In genomic region chr2:170340693-170341068, GRCh38 we compare ENCODE assay signal across 23 cellular contexts.
DNase-seq lines count a peak whose midpoint lies in the region; ATAC-seq and TF ChIP-seq lines count a peak whose summit lies in the region.
"Had no signal": no experiment of that assay in that cellular context is flagged by ENCODE, and none has a peak within 500 bp of the region (broad histone marks: within the 10 kb centered on the region; RNA-seq: fewer than 3 reads in every experiment).

No MANE protein-coding gene starts in this region.

- H3K9me3 ChIP-seq in ascending aorta (no peaks in the 10 kb centered on the region), T-helper 17 cell (ENCODE audit: control insufficient read depth, low read length, poor library complexity, severe bottlenecking) (no peaks in the 10 kb centered on the region)
- H3K9me3 ChIP-seq: gastroesophageal sphincter, HAP-1 had no signal

- H3K36me3 Mint-ChIP-seq in activated naive CD4-positive, alpha-beta T cell treated with anti-CD3 and anti-CD28 coated beads, Interleukin-2, amount 50 U/mL, for 72 hours = no peaks in the 10 kb centered on the region
- H3K36me3 Mint-ChIP-seq in activated naive CD4-positive, alpha-beta T cell treated with anti-CD3 and anti-CD28 coated beads, Interleukin-2, amount 10 ng/mL, durations not matched to agents 7 days and 5 days = no peaks in the 10 kb centered on the region
- no peaks in the 10 kb centered on the region for H3K36me3 Mint-ChIP-seq in T-helper 17 cell (ENCODE audit: low read depth)
- H3K36me3 Mint-ChIP-seq: activated naive CD4-positive, alpha-beta T cell treated with anti-CD3 and anti-CD28 coated beads, Interleukin-2, amount 50 U/mL, for 24 hours; CD4-positive, CD25-positive, alpha-beta regulatory T cell had no signal

- H3K27me3 Mint-ChIP-seq in activated naive CD4-positive, alpha-beta T cell treated with anti-CD3 and anti-CD28 coated beads, Interleukin-2, amount 10 ng/mL, durations not matched to agents 7 days and 5 days = peaks cover 22% of the 10 kb centered on the region
- H3K27me3 Mint-ChIP-seq in T-helper 17 cell = peaks cover 28% of the 10 kb centered on the region

- H3K4me3 ChIP-seq in ascending aorta = no peak overlapping the region
- H3K4me3 ChIP-seq: gastroesophageal sphincter, HAP-1 had no signal

- H3K9me3 Mint-ChIP-seq in activated naive CD4-positive, alpha-beta T cell treated with anti-CD3 and anti-CD28 coated beads, Interleukin-2, amount 50 U/mL, for 72 hours = no peaks in the 10 kb centered on the region
- H3K9me3 Mint-ChIP-seq in activated naive CD4-positive, alpha-beta T cell treated with anti-CD3 and anti-CD28 coated beads, Interleukin-2, amount 10 ng/mL, durations not matched to agents 7 days and 5 days = no peaks in the 10 kb centered on the region
- H3K9me3 Mint-ChIP-seq: activated naive CD4-positive, alpha-beta T cell treated with anti-CD3 and anti-CD28 coated beads, Interleukin-2, amount 50 U/mL, for 24 hours; CD4-positive, CD25-positive, alpha-beta regulatory T cell had no signal

- CTCF ChIA-PET in activated naive CD4-positive, alpha-beta T cell treated with anti-CD3 and anti-CD28 coated beads, Interleukin-2, amount 10 ng/mL, durations not matched to agents 7 days and 5 days (lab: Charles Lee) = interaction anchor here (1.1 to 3.9 kb wide), 2 partner anchors 20 to 22 kb away, joined by 3 to 30 read pairs; no protein-coding TSS in a partner anchor

- H3K27ac Mint-ChIP-seq in activated naive CD4-positive, alpha-beta T cell treated with anti-CD3 and anti-CD28 coated beads, Interleukin-2, amount 50 U/mL, for 72 hours = no peak overlapping the region
- no peak overlapping the region for H3K27ac Mint-ChIP-seq in activated naive CD4-positive, alpha-beta T cell treated with anti-CD3 and anti-CD28 coated beads, Interleukin-2, amount 10 ng/mL, durations not matched to agents 7 days and 5 days
- H3K27ac Mint-ChIP-seq in T-helper 17 cell = no peak overlapping the region
- H3K27ac Mint-ChIP-seq: activated naive CD4-positive, alpha-beta T cell treated with anti-CD3 and anti-CD28 coated beads, Interleukin-2, amount 50 U/mL, for 24 hours; CD4-positive, CD25-positive, alpha-beta regulatory T cell had no signal

- no peaks in the 10 kb centered on the region for H3K27me3 ChIP-seq in ascending aorta
- H3K27me3 ChIP-seq: brain microvascular endothelial cell had no signal

- intact Hi-C loops in ascending aorta (cut with DNase I) = no loop called here

- no peak for TF ChIP-seq CTCF in ascending aorta (IDR thresholded peaks at IDR 0.05)

- H3K27ac ChIP-seq in ascending aorta = no peak overlapping the region
- H3K27ac ChIP-seq: brain microvascular endothelial cell, gastroesophageal sphincter had no signal

- no peaks in the 10 kb centered on the region for H3K4me1 ChIP-seq in ascending aorta
- H3K4me1 ChIP-seq: gastroesophageal sphincter had no signal

- peak; percentile 53 to 56 for ATAC-seq in activated naive CD4-positive, alpha-beta T cell treated with anti-CD3 and anti-CD28 coated beads, Interleukin-2, amount 50 U/mL, for 72 hours
- ATAC-seq in GM21576 (IDR thresholded peaks at IDR 0.05; ENCODE audit: unreplicated experiment) (peak; percentile 55), T-helper 17 cell (no peak)
- ATAC-seq: gastroesophageal sphincter, HepG2, left lobe of liver had no signal

- H3K36me3 ChIP-seq in ascending aorta = no peaks in the 10 kb centered on the region
- H3K36me3 ChIP-seq: brain microvascular endothelial cell, gastroesophageal sphincter, HAP-1 had no signal

- DNase-seq in activated naive CD4-positive, alpha-beta T cell treated with anti-CD3 and anti-CD28 coated beads, Interleukin-2, amount 50 U/mL, for 72 hours (ENCODE audit: low spot score in 2 of 2) = no peak
- no peak for DNase-seq in activated naive CD4-positive, alpha-beta T cell treated with anti-CD3 and anti-CD28 coated beads, Interleukin-2, amount 10 ng/mL, durations not matched to agents 7 days and 5 days
- DNase-seq in NOMO-1 (lab: John Stamatoyannopoulos, UW; ENCODE audit: unreplicated experiment in 2 of 2) (peak; percentile 20 to 52), midbrain (lab: John Stamatoyannopoulos, UW) (no peak), ascending aorta (ENCODE audit: low spot score in 2 of 2) (no peak), T-helper 17 cell (no peak), SK-N-DZ (ENCODE audit: low spot score) (no peak)
- DNase-seq: ACHN; brain microvascular endothelial cell; CD4-positive, CD25-positive, alpha-beta regulatory T cell; DMS79; erythroblast; NCI-H1930; NCI-H446; nucleus accumbens; OCI-M1; SIG-M5 had no signal

- H3K4me3 Mint-ChIP-seq in activated naive CD4-positive, alpha-beta T cell treated with anti-CD3 and anti-CD28 coated beads, Interleukin-2, amount 10 ng/mL, durations not matched to agents 7 days and 5 days = no peak overlapping the region
- H3K4me3 Mint-ChIP-seq in T-helper 17 cell = no peak overlapping the region
- H3K4me3 Mint-ChIP-seq: activated naive CD4-positive, alpha-beta T cell treated with anti-CD3 and anti-CD28 coated beads, Interleukin-2, amount 50 U/mL, for 24 hours; CD4-positive, CD25-positive, alpha-beta regulatory T cell had no signal

- H3K4me1 Mint-ChIP-seq in activated naive CD4-positive, alpha-beta T cell treated with anti-CD3 and anti-CD28 coated beads, Interleukin-2, amount 10 ng/mL, durations not matched to agents 7 days and 5 days = peaks cover 24% of the 10 kb centered on the region
- peaks cover 3% of the 10 kb centered on the region for H3K4me1 Mint-ChIP-seq in T-helper 17 cell
- H3K4me1 Mint-ChIP-seq: CD4-positive, CD25-positive, alpha-beta regulatory T cell had no signal

Comparison
In these comparisons a context has a peak if more than half of its experiments do, and no peak if none do; other contexts are left out.
1. DNase-seq: peak in NOMO-1 (2 of 2); none in activated naive CD4-positive, alpha-beta T cell treated with anti-CD3 and anti-CD28 coated beads, Interleukin-2, amount 50 U/mL, for 72 hours (0 of 2), activated naive CD4-positive, alpha-beta T cell treated with anti-CD3 and anti-CD28 coated beads, Interleukin-2, amount 10 ng/mL, durations not matched to agents 7 days and 5 days (single experiment), midbrain (single experiment), ascending aorta (0 of 2), T-helper 17 cell (0 of 3) and SK-N-DZ (single experiment).